1 cellular context compared by ENCODE assay signal in genomic region chr1:32754282-32755097, GRCh38.
TF ChIP-seq lines count a peak whose summit lies in the region.

No MANE protein-coding gene starts in this region.

TF ChIP-seq in HepG2, 621 proteins besides CTCF, POLR2A, EP300 and RAD21:
- no peak for TF ChIP-seq ZBED4 (CRISPR knock-in tag; IDR thresholded peaks at IDR 0.05; ENCODE audit: borderline replicate concordance)
- no peak for TF ChIP-seq ZNF713 (CRISPR knock-in tag; IDR thresholded peaks at IDR 0.05)
- no peak for TF ChIP-seq ZNF616 (CRISPR knock-in tag; IDR thresholded peaks at IDR 0.05; ENCODE audit: low read depth)
- TF ChIP-seq CBX2 (IDR thresholded peaks at IDR 0.05; ENCODE audit: low read depth, low read length): no peak
- no peak for TF ChIP-seq CBX2 (CRISPR knock-in tag; IDR thresholded peaks at IDR 0.05; ENCODE audit: low read depth)
TF ChIP-seq in HepG2: peak in this region for 0.
